In the genomic region with DNA sequence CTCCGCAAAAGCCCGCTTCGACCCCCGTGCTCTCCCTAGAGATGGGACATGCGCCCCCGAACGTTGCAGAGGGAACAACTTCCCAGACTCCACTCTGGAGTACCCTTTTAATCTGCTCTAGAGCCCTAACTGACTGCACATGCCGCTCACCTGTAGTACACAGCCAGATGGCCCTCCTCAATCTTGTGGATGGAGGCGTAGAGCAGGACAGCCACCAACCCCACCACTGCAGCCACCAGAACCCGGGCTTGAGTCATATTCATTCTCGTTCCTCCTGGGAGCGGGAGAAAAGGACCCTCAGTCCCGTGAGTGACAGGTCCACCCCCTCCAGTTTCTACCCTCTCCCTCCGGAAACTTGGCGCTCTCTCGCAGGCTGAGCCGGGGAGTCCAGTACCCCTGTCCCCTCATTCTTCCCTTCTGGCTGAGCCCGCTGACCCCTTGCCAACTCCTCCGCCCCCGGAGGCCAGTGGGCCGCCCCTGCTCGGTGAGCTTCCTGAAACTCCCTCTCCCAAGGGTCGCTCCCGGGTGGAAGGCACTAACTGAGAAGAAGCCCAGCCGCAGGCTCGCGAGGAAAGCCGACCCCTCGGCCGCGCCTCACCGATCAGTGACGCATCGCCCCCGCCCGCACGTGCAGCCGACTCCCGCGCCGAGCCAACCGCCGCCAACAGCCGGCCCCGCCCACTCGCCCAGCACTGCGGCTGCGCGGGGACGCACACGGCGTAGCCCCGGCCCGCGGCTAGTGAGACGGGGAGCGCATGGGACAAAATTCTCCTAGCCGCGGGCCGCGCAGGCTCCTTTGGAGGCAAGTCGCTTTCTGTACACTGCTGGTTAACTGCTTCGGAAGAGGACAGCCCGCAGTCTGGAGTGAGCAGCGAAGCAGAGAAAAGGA, we compare ENCODE assay signal across 8 cellular contexts. TPM values are rescaled to one million over a fixed set of nuclear protein-coding genes. Genes with fewer than 3 reads are reported as not detected.
A peak's percentile ranks its signal among the peaks of the same experiment; 100 is the strongest.
DNase-seq lines count a peak whose midpoint lies in the region; ATAC-seq and TF ChIP-seq lines count a peak whose summit lies in the region.

Gene ERLIN1 (minus strand): TSS at position 666 of the 889 bp plus-strand sequence. CDS start 403 bp downstream, at position 263.

- peak within 1 kb of the TSS; percentile 97 for H3K4me2 ChIP-seq in OCI-LY1 (ENCODE audit: low read length)

- no TSS peak for BruUV-seq in Caco-2 (replicated peaks; lab: Mats Ljungman, UMichigan)

- H3K36me3 Mint-ChIP-seq in Caco-2 (ENCODE audit: insufficient read depth, unreplicated experiment) (peaks cover 49% of the 10 kb centered on the region), endothelial cell (ENCODE audit: low read depth, unreplicated experiment) (peaks cover 1% of the 10 kb centered on the region)

- H3K4me3 ChIP-seq in Caco-2 (ENCODE audit: low read depth, low read length) = peak within 1 kb of the TSS; percentile 71
- peak within 1 kb of the TSS; percentile 96 for H3K4me3 ChIP-seq in HUES6 (ENCODE audit: low read depth, low read length)
- H3K4me3 ChIP-seq in OCI-LY1 (ENCODE audit: low read depth, low read length, poor library complexity, severe bottlenecking) = peak within 1 kb of the TSS; percentile 99

- H3K9ac ChIP-seq in HUES6 (ENCODE audit: low read length) (peak within 1 kb of the TSS; percentile 94), OCI-LY1 (ENCODE audit: low read length) (peak within 1 kb of the TSS; percentile 100)

- no peaks in the 10 kb centered on the region for H3K9me3 Mint-ChIP-seq in Caco-2 (ENCODE audit: unreplicated experiment)
- no peaks in the 10 kb centered on the region for H3K9me3 Mint-ChIP-seq in endothelial cell (ENCODE audit: unreplicated experiment)

- no peaks in the 10 kb centered on the region for H4K20me1 ChIP-seq in OCI-LY1 (ENCODE audit: insufficient read depth, low read length)

- H3K27ac Mint-ChIP-seq in Caco-2 (ENCODE audit: unreplicated experiment) = peak within 1 kb of the TSS; percentile 83
- peak within 1 kb of the TSS; percentile 90 for H3K27ac Mint-ChIP-seq in endothelial cell (ENCODE audit: unreplicated experiment)

- H3K9me2 ChIP-seq in OCI-LY1 (ENCODE audit: low read depth, low read length) = no peaks in the 10 kb centered on the region

- H3K79me2 ChIP-seq in OCI-LY1 (ENCODE audit: insufficient read depth, low read length) = peaks cover 26% of the 10 kb centered on the region

- H2AFZ ChIP-seq in OCI-LY1 (ENCODE audit: low read length) = 0 out of 2 replicates have a peak within 1 kb of the TSS, but pooled peaks have one; percentile 7

- H3K9me3 ChIP-seq in Caco-2 (no peaks in the 10 kb centered on the region), HUES6 (ENCODE audit: control insufficient read depth, insufficient read depth, low read depth, low read length) (no peaks in the 10 kb centered on the region), OCI-LY1 (ENCODE audit: low read length) (no peaks in the 10 kb centered on the region)

- H3K27me3 Mint-ChIP-seq in Caco-2 (ENCODE audit: insufficient read depth, unreplicated experiment) (no peaks in the 10 kb centered on the region), endothelial cell (ENCODE audit: unreplicated experiment) (no peaks in the 10 kb centered on the region)

- H3K27ac ChIP-seq in HUES6 (ENCODE audit: low read depth, low read length) (peak within 1 kb of the TSS; percentile 91), OCI-LY1 (ENCODE audit: low read depth, low read length, poor library complexity, severe bottlenecking) (peak within 1 kb of the TSS; percentile 73)

- POLR2A ChIA-PET in Caco-2 (lab: Charles Lee) = no interaction called here

- no peak for TF ChIP-seq CTCF in Caco-2 (IDR thresholded peaks at IDR 0.05; ENCODE audit: insufficient read depth in 1 of 2, low read depth in 1 of 2, low read length in 1 of 2, severe bottlenecking in 1 of 2, unreplicated experiment in 1 of 2)
- no peak for TF ChIP-seq CTCF in OCI-LY1 (IDR thresholded peaks at IDR 0.05; ENCODE audit: low read length)
- TF ChIP-seq CTCF in endothelial cell (IDR thresholded peaks at IDR 0.05; ENCODE audit: unreplicated experiment) = no peak

- peak; percentile 90 to 97 for DNase-seq in Caco-2
- peak; percentile 96 for DNase-seq in activated CD8-positive, alpha-beta memory T cell treated with anti-CD3 and anti-CD28 coated beads, Interleukin-2, amount 50 U/mL, for 4 hours
- DNase-seq in endothelial cell (ENCODE audit: low spot score) = peak; percentile 97
- DNase-seq in midbrain (lab: John Stamatoyannopoulos, UW) = peak; percentile 93
- peak; percentile 91 to 93 for DNase-seq in stimulated activated CD8-positive, alpha-beta memory T cell treated with anti-CD3 and anti-CD28 coated beads, Interleukin-15, amount 100 ng/mL, for 48 hours (ENCODE audit: low read depth in 2 of 2)

- no peaks in the 10 kb centered on the region for H3F3A ChIP-seq in OCI-LY1 (ENCODE audit: insufficient read depth, low read length)

- H3K27me3 ChIP-seq in Caco-2 (replicated peaks; ENCODE audit: control insufficient read depth, insufficient read depth, low read length) = no peaks in the 10 kb centered on the region
- no peaks in the 10 kb centered on the region for H3K27me3 ChIP-seq in HUES6 (ENCODE audit: control insufficient read depth, insufficient read depth, low read length)
- no peaks in the 10 kb centered on the region for H3K27me3 ChIP-seq in OCI-LY1 (ENCODE audit: insufficient read depth, low read length)

- H3K4me1 ChIP-seq in Caco-2 (peaks cover 24% of the 10 kb centered on the region), HUES6 (ENCODE audit: control insufficient read depth, insufficient read depth, low read length) (peaks cover 7% of the 10 kb centered on the region), OCI-LY1 (ENCODE audit: insufficient read depth, low read length, severe bottlenecking) (peaks cover 30% of the 10 kb centered on the region)

- H3K4me1 Mint-ChIP-seq in Caco-2 (ENCODE audit: low read depth, unreplicated experiment) (peaks cover 35% of the 10 kb centered on the region), endothelial cell (ENCODE audit: unreplicated experiment) (peaks cover 27% of the 10 kb centered on the region)

- peak; percentile 82 for ATAC-seq in GM21390 (IDR thresholded peaks at IDR 0.05; ENCODE audit: unreplicated experiment)

- CTCF ChIA-PET in Caco-2 (lab: Charles Lee) = interaction anchor here (0.6 kb wide), 1 partner anchor 145 kb away, joined by 3 read pairs; no protein-coding TSS in a partner anchor

- peak within 1 kb of the TSS; percentile 76 for H3K4me3 Mint-ChIP-seq in Caco-2 (ENCODE audit: unreplicated experiment)
- H3K4me3 Mint-ChIP-seq in endothelial cell (ENCODE audit: unreplicated experiment) = peak within 1 kb of the TSS; percentile 100

- intact Hi-C loops in Caco-2 (cut with micrococcal nuclease; ENCODE audit: unreplicated experiment) = loop anchor here (5.0 kb wide), 1 partner anchor 338 kb away; no protein-coding TSS in a partner anchor

- no peaks in the 10 kb centered on the region for H3K36me3 ChIP-seq in Caco-2 (ENCODE audit: control insufficient read depth, insufficient read depth, low read length)
- H3K36me3 ChIP-seq in HUES6 (ENCODE audit: control insufficient read depth, insufficient read depth, low read length) = peaks cover 47% of the 10 kb centered on the region
- peaks cover 29% of the 10 kb centered on the region for H3K36me3 ChIP-seq in OCI-LY1 (ENCODE audit: insufficient read depth, low read length)

RNA-seq across cellular contexts. Expression of gene ERLIN1, which starts in this region (rescaled TPM):
- total RNA-seq in Caco-2 (2022) (54.4 and 59.0 TPM in 2 replicates), endothelial cell (ENCODE audit: unreplicated experiment) (30.4 TPM)

Comparison
In these comparisons a context has a peak if more than half of its experiments do, and no peak if none do; other contexts are left out.
1. Peak in every context shown above with its lines: DNase-seq, ATAC-seq, H3K4me3 ChIP-seq and H3K27ac ChIP-seq.